In the genomic region with DNA sequence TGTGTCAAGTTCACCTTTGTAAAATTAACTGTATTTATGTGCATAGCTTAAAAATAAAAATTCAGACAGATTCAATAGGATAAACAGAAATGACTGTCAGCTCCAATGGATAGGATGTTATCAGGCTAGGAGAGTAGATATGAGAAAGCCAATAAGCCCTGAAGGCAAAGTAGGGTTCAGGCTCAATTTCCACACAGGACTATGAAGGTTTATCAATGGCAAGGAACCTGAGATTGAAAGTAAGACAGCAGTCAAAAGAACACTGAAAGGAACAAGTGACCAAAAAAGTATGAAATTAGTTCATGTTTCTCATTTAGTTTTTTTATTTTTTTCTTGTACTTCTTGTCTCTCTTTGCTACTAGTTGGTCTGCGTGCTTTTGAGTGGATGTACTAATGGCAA, we compare ENCODE assay signal across 12 cellular contexts.
"Had no signal": no experiment of that assay in that cellular context is flagged by ENCODE, and none has a peak within 500 bp of the region (broad histone marks: within the 10 kb centered on the region; RNA-seq: fewer than 3 reads in every experiment).

No MANE protein-coding gene starts in this region.

- H3K36me3 ChIP-seq: cardiac muscle cell, gastrocnemius medialis, neural progenitor cell, ovary, right lobe of liver, thoracic aorta had no signal

- ATAC-seq: gastrocnemius medialis, right lobe of liver had no signal

- H3K4me3 Mint-ChIP-seq: neural progenitor cell had no signal

- H3K27ac Mint-ChIP-seq: neural progenitor cell had no signal

- H3K27ac ChIP-seq: cardiac muscle cell, gastrocnemius medialis, neural progenitor cell, ovary, right lobe of liver, thoracic aorta had no signal

- H3K4me1 ChIP-seq: gastrocnemius medialis, neural progenitor cell, right lobe of liver had no signal

- DNase-seq: activated CD4-positive, CD25-positive, alpha-beta regulatory T cell treated with anti-CD3 and anti-CD28 coated beads, Interleukin-2, amount 50 U/mL, for 72 hours; activated CD8-positive, alpha-beta memory T cell treated with anti-CD3 and anti-CD28 coated beads, Interleukin-2, amount 50 U/mL, for 48 hours; activated gamma-delta T cell; gastrocnemius medialis; islet precursor cell; ovary; right lobe of liver; T1000 had no signal

- H3K27me3 ChIP-seq: cardiac muscle cell, gastrocnemius medialis, neural progenitor cell, ovary, right lobe of liver had no signal

- H3K4me3 ChIP-seq: cardiac muscle cell, gastrocnemius medialis, lung, neural progenitor cell, ovary, right lobe of liver, thoracic aorta had no signal

- H3K9me3 ChIP-seq: gastrocnemius medialis, ovary, right lobe of liver, thoracic aorta had no signal
